In genomic region chr3:10358309-10358980, GRCh38 we compare ENCODE assay signal across 2 cellular contexts.
A peak's percentile ranks its signal among the peaks of the same experiment; 100 is the strongest.
TF ChIP-seq lines count a peak whose summit lies in the region.

No MANE protein-coding gene starts in this region.

TF ChIP-seq in HepG2, 621 proteins besides CTCF, POLR2A, EP300 and RAD21 (continued from another document):
- TF ChIP-seq ZNF687 (CRISPR knock-in tag; IDR thresholded peaks at IDR 0.05): 0 out of 2 replicates have a peak, but pooled peaks have one; percentile 12

TF ChIP-seq in SK-N-SH treated with all-trans-retinoic acid at 6 μM for 48 hours, 23 proteins besides CTCF, POLR2A, EP300 and RAD21:
- no peak for TF ChIP-seq TSHZ2 (CRISPR knock-in tag; IDR thresholded peaks at IDR 0.05)
- TF ChIP-seq RARB (CRISPR knock-in tag; IDR thresholded peaks at IDR 0.05): no peak
